15 cellular contexts compared by ENCODE assay signal in genomic region chr1:67987046-67987799, GRCh38.
A peak's percentile ranks its signal among the peaks of the same experiment; 100 is the strongest.
DNase-seq lines count a peak whose midpoint lies in the region; ATAC-seq, FAIRE-seq and TF ChIP-seq lines count a peak whose summit lies in the region.
"Had no signal": no experiment of that assay in that cellular context is flagged by ENCODE, and none has a peak within 500 bp of the region (broad histone marks: within the 10 kb centered on the region; RNA-seq: fewer than 3 reads in every experiment).

No MANE protein-coding gene starts in this region.

- H2AFZ ChIP-seq in ACC112 (ENCODE audit: low read length, unreplicated experiment), result no peak overlapping the region
- H2AFZ ChIP-seq in astrocyte (ENCODE audit: low read depth, low read length), result peak overlapping the region; percentile 37

- H4K20me1 ChIP-seq in astrocyte (ENCODE audit: insufficient read depth, low read length), result no peaks in the 10 kb centered on the region

- no peak overlapping the region for H3K9ac ChIP-seq in astrocyte (ENCODE audit: low read length)

- no peak overlapping the region for H3K4me3 Mint-ChIP-seq in astrocyte (ENCODE audit: unreplicated experiment)
- H3K4me3 Mint-ChIP-seq: T-helper 1 cell treated with Interleukin-12 subunit alpha and Interleukin-12 subunit beta and Interleukin-4 antibody, amounts not matched to agents 30 μg/mL and 1 μg/mL, for 36 hours had no signal

- peak overlapping the region; percentile 17 for H3K4me2 ChIP-seq in astrocyte (ENCODE audit: low read length)

- H3K27me3 Mint-ChIP-seq in astrocyte (ENCODE audit: low read depth, unreplicated experiment), result no peaks in the 10 kb centered on the region

- H3K27ac Mint-ChIP-seq in astrocyte (ENCODE audit: unreplicated experiment), result no peak overlapping the region
- H3K27ac Mint-ChIP-seq: T-helper 1 cell treated with Interleukin-12 subunit alpha and Interleukin-12 subunit beta and Interleukin-4 antibody, amounts not matched to agents 30 μg/mL and 1 μg/mL, for 36 hours had no signal

- peak overlapping the region; percentile 79 for H3K27ac ChIP-seq in ACC112 (ENCODE audit: low read depth, low read length)
- H3K27ac ChIP-seq in astrocyte (ENCODE audit: low read depth, low read length), result peak overlapping the region; percentile 53
- H3K27ac ChIP-seq: upper lobe of right lung had no signal

- no peaks in the 10 kb centered on the region for H3K36me3 ChIP-seq in ACC112 (ENCODE audit: insufficient read depth, low read length)
- no peaks in the 10 kb centered on the region for H3K36me3 ChIP-seq in astrocyte (ENCODE audit: insufficient read depth, low read length)
- no peaks in the 10 kb centered on the region for H3K36me3 ChIP-seq in H7 (replicated peaks; ENCODE audit: control insufficient read depth, insufficient read depth, low read length)
- H3K36me3 ChIP-seq: upper lobe of right lung had no signal

- H3K4me3 ChIP-seq in ACC112 (ENCODE audit: low read depth, low read length) (no peak overlapping the region), astrocyte (ENCODE audit: insufficient read depth, low read depth, low read length) (no peak overlapping the region), H7 (ENCODE audit: insufficient read depth, low read depth, low read length) (no peak overlapping the region)
- H3K4me3 ChIP-seq: upper lobe of right lung had no signal

- no peaks in the 10 kb centered on the region for H3K27me3 ChIP-seq in ACC112 (ENCODE audit: insufficient read depth, low read length)
- H3K27me3 ChIP-seq in astrocyte (ENCODE audit: insufficient read depth, low read length), result no peaks in the 10 kb centered on the region
- no peaks in the 10 kb centered on the region for H3K27me3 ChIP-seq in H7 (ENCODE audit: control insufficient read depth, insufficient read depth, low read length)
- H3K27me3 ChIP-seq: upper lobe of right lung had no signal

- no peaks in the 10 kb centered on the region for H3K9me3 ChIP-seq in astrocyte (ENCODE audit: insufficient read depth, low read depth, low read length)
- H3K9me3 ChIP-seq: upper lobe of right lung had no signal

- no peak for ATAC-seq in GM19455 (IDR thresholded peaks at IDR 0.05; ENCODE audit: unreplicated experiment)
- ATAC-seq: upper lobe of right lung had no signal

- TF ChIP-seq CTCF in astrocyte (IDR thresholded peaks at IDR 0.05; ENCODE audit: insufficient read depth, low read depth, low read length), result no peak

- H3K4me1 ChIP-seq in ACC112 (ENCODE audit: control insufficient read depth, insufficient read depth, low read length, unreplicated experiment) (peaks cover 24% of the 10 kb centered on the region), astrocyte (ENCODE audit: insufficient read depth, low read length) (peaks cover 3% of the 10 kb centered on the region)
- H3K4me1 ChIP-seq: upper lobe of right lung had no signal

- H3K36me3 Mint-ChIP-seq in astrocyte (ENCODE audit: low read depth, unreplicated experiment), result no peaks in the 10 kb centered on the region

- no peaks in the 10 kb centered on the region for H3K79me2 ChIP-seq in ACC112 (ENCODE audit: control insufficient read depth, insufficient read depth, low read length, unreplicated experiment)
- no peaks in the 10 kb centered on the region for H3K79me2 ChIP-seq in astrocyte (ENCODE audit: insufficient read depth, low read length)

- FAIRE-seq in astrocyte (lab: Jason Lieb, UNC), result peak; percentile 67

- no peaks in the 10 kb centered on the region for H3K4me1 Mint-ChIP-seq in astrocyte (ENCODE audit: low read depth, unreplicated experiment)

- peak; percentile 96 for DNase-seq in HCEC 1CT
- peak; percentile 99 for DNase-seq in astrocyte (ENCODE audit: low read depth)
- peak; percentile 59 for DNase-seq in glomerular visceral epithelial cell (ENCODE audit: extremely low spot score)
- no peak for DNase-seq in H7
- DNase-seq in NCI-H146 treated with DMSO at 0.1 percent for 48 hours (lab: John Stamatoyannopoulos, UW; ENCODE audit: unreplicated experiment), result no peak
- DNase-seq in stimulated activated CD4-positive, alpha-beta T cell treated with anti-CD3 and anti-CD28 coated beads, Interleukin-12 subunit alpha, Interleukin-12 subunit beta, amount 100 ng/mL, for 4 hours, result no peak
- DNase-seq: activated CD4-positive, alpha-beta T cell treated with anti-CD3 and anti-CD28 coated beads, Interleukin-2, amount 50 U/mL, for 4 hours; AML-193; central memory CD4-positive, alpha-beta T cell; DMS79; MV-4-11; upper lobe of right lung had no signal

- no peaks in the 10 kb centered on the region for H3K9me3 Mint-ChIP-seq in astrocyte (ENCODE audit: unreplicated experiment)
- H3K9me3 Mint-ChIP-seq: T-helper 1 cell treated with Interleukin-12 subunit alpha and Interleukin-12 subunit beta and Interleukin-4 antibody, amounts not matched to agents 30 μg/mL and 1 μg/mL, for 36 hours had no signal

Comparison
In these comparisons a context has a peak if more than half of its experiments do, and no peak if none do; other contexts are left out.
1. DNase-seq: peak in HCEC 1CT (single experiment), astrocyte (single experiment) and glomerular visceral epithelial cell (single experiment); none in H7 (single experiment), NCI-H146 treated with DMSO at 0.1 percent for 48 hours (single experiment) and stimulated activated CD4-positive, alpha-beta T cell treated with anti-CD3 and anti-CD28 coated beads, Interleukin-12 subunit alpha, Interleukin-12 subunit beta, amount 100 ng/mL, for 4 hours (single experiment).